2 cellular contexts compared by ENCODE assay signal in genomic region chr6:22904413-22904812, GRCh38.
TF ChIP-seq lines count a peak whose summit lies in the region.

No MANE protein-coding gene starts in this region.

TF ChIP-seq in IMR-90, 13 proteins besides CTCF, POLR2A, EP300 and RAD21:
- TF ChIP-seq NFE2L2 (IDR thresholded peaks at IDR 0.05; ENCODE audit: low read depth, low read length) (no peak), MAZ (IDR thresholded peaks at IDR 0.05; ENCODE audit: borderline replicate concordance, low read depth, low read length) (no peak), MAFK (IDR thresholded peaks at IDR 0.05; ENCODE audit: low read depth, low read length) (peak; percentile 77), FOS (IDR thresholded peaks at IDR 0.05; ENCODE audit: low read depth, low read length) (no peak), RCOR1 (IDR thresholded peaks at IDR 0.05; ENCODE audit: insufficient replicate concordance, low read length) (no peak)
TF ChIP-seq in IMR-90: peak in this region for 1.

TF ChIP-seq in endothelial cell of umbilical vein, 7 proteins besides CTCF, POLR2A, EP300 and RAD21:
- TF ChIP-seq FOS (IDR thresholded peaks at IDR 0.05; ENCODE audit: borderline replicate concordance, insufficient read depth, low read length) (no peak), POLR2AphosphoS5 (IDR thresholded peaks at IDR 0.05; ENCODE audit: insufficient read depth, low read depth, low read length) (no peak), EZH2 (IDR thresholded peaks at IDR 0.05; ENCODE audit: borderline replicate concordance, low read depth, low read length, severe bottlenecking) (no peak)
